In the genomic region with DNA sequence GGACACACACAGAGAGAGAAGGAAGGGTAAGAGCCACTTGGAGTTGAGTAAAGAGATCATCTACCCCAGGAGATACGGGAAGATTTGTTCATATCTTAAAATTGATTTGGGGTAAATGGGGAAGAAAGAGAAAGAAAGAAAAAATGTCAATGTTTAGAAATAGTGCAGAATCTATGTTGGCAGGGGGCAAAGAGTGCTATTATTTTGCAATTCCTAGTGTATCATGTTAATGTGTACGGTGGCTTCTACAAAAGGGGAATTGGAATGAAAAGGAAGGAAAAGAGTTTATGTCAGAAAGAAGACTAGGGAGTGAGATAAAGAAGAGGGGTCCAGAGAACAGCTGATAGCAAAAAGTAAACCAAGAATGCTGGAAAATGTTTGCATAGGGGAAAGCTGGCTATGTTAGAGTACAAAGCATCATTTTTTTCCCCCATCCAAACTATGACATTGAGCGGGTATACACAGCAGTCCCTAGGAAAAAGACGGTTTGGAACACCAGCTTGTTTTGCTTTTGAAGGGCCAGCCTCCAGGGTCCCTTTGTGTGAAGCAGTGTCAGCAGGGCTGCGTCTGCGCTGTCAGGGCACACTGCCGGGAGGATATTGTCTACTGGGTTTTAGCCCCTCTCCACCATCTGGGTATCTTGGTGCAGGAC, we compare ENCODE assay signal across 17 cellular contexts. TPM values are rescaled to one million over a fixed set of nuclear protein-coding genes. Genes with fewer than 3 reads are reported as not detected.
A peak's percentile ranks its signal among the peaks of the same experiment; 100 is the strongest.
DNase-seq lines count a peak whose midpoint lies in the region; ATAC-seq and TF ChIP-seq lines count a peak whose summit lies in the region.
"Had no signal": no experiment of that assay in that cellular context is flagged by ENCODE, and none has a peak within 500 bp of the region (broad histone marks: within the 10 kb centered on the region; RNA-seq: fewer than 3 reads in every experiment).

No MANE protein-coding gene starts in this region.

- ATAC-seq in sciatic nerve (peak; percentile 7), PC-3 (no peak), GM21528 (IDR thresholded peaks at IDR 0.05; ENCODE audit: low FRiP score, unreplicated experiment) (no peak)
- ATAC-seq: activated T-helper 17 cell treated with anti-CD3 and anti-CD28 coated beads, Interleukin-2, amount 50 U/mL, for 72 hours; left colon; SK-N-SH treated with all-trans-retinoic acid at 6 μM for 48 hours had no signal

- H3K4me3 ChIP-seq in HUES48 (ENCODE audit: low read depth, low read length) (no peak overlapping the region), liver (ENCODE audit: low read depth in 1 of 3, low read length in 3 of 3) (no peak overlapping the region), PC-3 (ENCODE audit: low read length) (no peak overlapping the region), mammary epithelial cell (replicated peaks in 1 of 3; ENCODE audit: insufficient read depth in 1 of 3, low read depth in 2 of 3, low read length in 3 of 3) (no peak overlapping the region)
- H3K4me3 ChIP-seq: esophagus muscularis mucosa, Peyer's patch had no signal

- H3K36me3 ChIP-seq in HUES48 (ENCODE audit: control insufficient read depth, insufficient read depth, low read length) (peaks cover 11% of the 10 kb centered on the region; the same call in 1 of the 2 replicates), liver (ENCODE audit: control insufficient read depth in 4 of 4, insufficient read depth in 3 of 4, low read depth in 1 of 4, low read length in 3 of 4) (peaks cover 0 to 7% (median 0%) of the 10 kb centered on the region in 4 donors), PC-3 (ENCODE audit: low read depth, low read length) (no peaks in the 10 kb centered on the region), mammary epithelial cell (ENCODE audit: insufficient read depth, low read length) (no peaks in the 10 kb centered on the region)
- H3K36me3 ChIP-seq: esophagus muscularis mucosa, Peyer's patch had no signal

- H3K4me3 Mint-ChIP-seq in brain: peak overlapping the region; percentile 17 to 54 (median 32)
- H3K4me3 Mint-ChIP-seq: activated T-helper 17 cell treated with anti-CD3 and anti-CD28 coated beads, Interleukin-2, amount 50 U/mL, for 72 hours; naive B cell had no signal

- H3K27ac ChIP-seq in HUES48 (ENCODE audit: low read depth, low read length) (peak overlapping the region; percentile 6), liver (ENCODE audit: low read depth in 1 of 2, low read length in 2 of 2) (peak overlapping the region in 1 of 2 donors; percentile 47), PC-3 (ENCODE audit: low read length) (no peak overlapping the region), mammary epithelial cell (ENCODE audit: insufficient read depth, low read depth, low read length) (no peak overlapping the region)
- H3K27ac ChIP-seq: esophagus muscularis mucosa, Peyer's patch had no signal

- H3K9ac ChIP-seq in HUES48 (ENCODE audit: low read depth, low read length) (no peak overlapping the region), liver (ENCODE audit: low read depth in 1 of 2, low read length in 2 of 2) (no peak overlapping the region), PC-3 (ENCODE audit: low read length) (no peak overlapping the region), mammary epithelial cell (ENCODE audit: insufficient read depth, low read length) (no peak overlapping the region)

- no peaks in the 10 kb centered on the region for H3K27me3 Mint-ChIP-seq in brain
- H3K27me3 Mint-ChIP-seq: activated T-helper 17 cell treated with anti-CD3 and anti-CD28 coated beads, Interleukin-2, amount 50 U/mL, for 72 hours; naive B cell had no signal

- H2AFZ ChIP-seq in PC-3 (ENCODE audit: low read length): no peak overlapping the region
- H2AFZ ChIP-seq in mammary epithelial cell (ENCODE audit: low read depth, low read length): no peak overlapping the region

- in situ Hi-C loops in mammary epithelial cell (cut with MboI; ENCODE audit: low sequenced_read_pairs in 2 of 2): no loop called here

- peak overlapping the region; percentile 12 to 79 (median 39) for H3K27ac Mint-ChIP-seq in brain
- H3K27ac Mint-ChIP-seq: activated T-helper 17 cell treated with anti-CD3 and anti-CD28 coated beads, Interleukin-2, amount 50 U/mL, for 72 hours had no signal

- H3K4me1 ChIP-seq in HUES48 (ENCODE audit: control insufficient read depth, insufficient read depth, low read length) (peaks cover 35% of the 10 kb centered on the region), liver (ENCODE audit: control insufficient read depth in 4 of 4, insufficient read depth in 4 of 4, low read length in 3 of 4) (peaks cover 12 to 56% (median 46%) of the 10 kb centered on the region in 4 donors), PC-3 (ENCODE audit: insufficient read depth, low read length) (peaks cover 3% of the 10 kb centered on the region; the same call in 1 of the 2 replicates), mammary epithelial cell (ENCODE audit: insufficient read depth, low read length) (peaks cover 13% of the 10 kb centered on the region)
- H3K4me1 ChIP-seq: Peyer's patch had no signal

- CTCF ChIA-PET in PC-3 (lab: Charles Lee): no interaction called here
- CTCF ChIA-PET in mammary epithelial cell (lab: Charles Lee; ENCODE audit: low non-redundant PET): no interaction called here

- DNase-seq in sciatic nerve (ENCODE audit: low spot score): no peak
- no peak for DNase-seq in T-helper 2 cell
- no peak for DNase-seq in PC-3
- DNase-seq in mammary epithelial cell: no peak
- DNase-seq: DMS153, Kasumi-1, left colon, naive B cell, NCI-H1694 treated with DMSO at 0.1 percent for 48 hours, Peyer's patch had no signal

- TF ChIP-seq RAD21 in liver (IDR thresholded peaks at IDR 0.05): no peak

- no peaks in the 10 kb centered on the region for H3K27me3 ChIP-seq in HUES48 (ENCODE audit: control insufficient read depth, insufficient read depth, low read length)
- H3K27me3 ChIP-seq in liver (ENCODE audit: control insufficient read depth in 4 of 4, insufficient read depth in 4 of 4, low read length in 3 of 4): no peaks in the 10 kb centered on the region
- H3K27me3 ChIP-seq in PC-3 (ENCODE audit: low read length): no peaks in the 10 kb centered on the region
- H3K27me3 ChIP-seq in mammary epithelial cell (ENCODE audit: insufficient read depth, low read length): no peaks in the 10 kb centered on the region
- H3K27me3 ChIP-seq: esophagus muscularis mucosa, Peyer's patch had no signal

- POLR2A ChIA-PET in PC-3 (lab: Charles Lee; ENCODE audit: unreplicated experiment): no interaction called here

- TF ChIP-seq CTCF in brain (conservative IDR thresholded peaks at IDR 0.05) (no peak), liver (IDR thresholded peaks at IDR 0.05; ENCODE audit: low read depth, low read length, missing input control) (no peak), PC-3 (conservative IDR thresholded peaks at IDR 0.05; ENCODE audit: low read depth, low read length) (no peak), mammary epithelial cell (conservative IDR thresholded peaks at IDR 0.05 in 1 of 2, IDR thresholded peaks at IDR 0.05 in 1 of 2; ENCODE audit: extremely low read depth in 1 of 2, insufficient read depth in 1 of 2, low read depth in 1 of 2, low read length in 2 of 2) (no peak)

- H3K4me1 Mint-ChIP-seq in brain: peaks cover 75% of the 10 kb centered on the region
- H3K4me1 Mint-ChIP-seq: activated T-helper 17 cell treated with anti-CD3 and anti-CD28 coated beads, Interleukin-2, amount 50 U/mL, for 72 hours had no signal

- H3F3A ChIP-seq in PC-3 (ENCODE audit: low read length, unreplicated experiment): no peaks in the 10 kb centered on the region

- 47% methylated on average over 7 of the region's 7 CpGs for WGBS in liver
- 66% methylated on average over 6 of the region's 7 CpGs for WGBS in mammary epithelial cell (ENCODE audit: low coverage, missing lambda C conversion rate)

- no peak overlapping the region for H3K4me2 ChIP-seq in PC-3 (ENCODE audit: low read length)
- H3K4me2 ChIP-seq in mammary epithelial cell (ENCODE audit: insufficient read depth, low read depth, low read length): no peak overlapping the region

- H3K9me3 Mint-ChIP-seq in brain: no peaks in the 10 kb centered on the region
- H3K9me3 Mint-ChIP-seq: activated T-helper 17 cell treated with anti-CD3 and anti-CD28 coated beads, Interleukin-2, amount 50 U/mL, for 72 hours; naive B cell had no signal

- dilution Hi-C loops in mammary epithelial cell (cut with HindIII; ENCODE audit: low sequenced_read_pairs): no loop called here

- H3K9me3 ChIP-seq in HUES48 (ENCODE audit: control insufficient read depth, insufficient read depth, low read length) (no peaks in the 10 kb centered on the region), liver (ENCODE audit: control insufficient read depth in 4 of 4, low read length in 3 of 4) (no peaks in the 10 kb centered on the region), PC-3 (ENCODE audit: low read length) (no peaks in the 10 kb centered on the region), mammary epithelial cell (replicated peaks; ENCODE audit: insufficient read depth, low read length) (no peaks in the 10 kb centered on the region)
- H3K9me3 ChIP-seq: esophagus muscularis mucosa, Peyer's patch had no signal

- intact Hi-C loops in sciatic nerve (cut with DNase I) (no loop called here), PC-3 (cut with micrococcal nuclease) (no loop called here), mammary epithelial cell (cut with micrococcal nuclease) (no loop called here)

- no peaks in the 10 kb centered on the region for H3K9me2 ChIP-seq in PC-3 (replicated peaks; ENCODE audit: low read length)

- H3K79me2 ChIP-seq in PC-3 (ENCODE audit: low read length) (peaks cover 9% of the 10 kb centered on the region; the same call in 1 of the 2 replicates), mammary epithelial cell (ENCODE audit: insufficient read depth, low read length) (no peaks in the 10 kb centered on the region)

- H4K20me1 ChIP-seq in PC-3 (ENCODE audit: low read length) (no peaks in the 10 kb centered on the region), mammary epithelial cell (ENCODE audit: insufficient read depth, low read length) (no peaks in the 10 kb centered on the region)

- BruUV-seq in PC-3 (replicated peaks; lab: Mats Ljungman, UMichigan) (no TSS peak), mammary epithelial cell (replicated peaks; lab: Mats Ljungman, UMichigan) (no TSS peak)

- H3K36me3 Mint-ChIP-seq in brain: peaks cover 17% of the 10 kb centered on the region
- H3K36me3 Mint-ChIP-seq: naive B cell had no signal

RNA-seq across cellular contexts. Expression of gene LRRC8D, which starts 10.8 kb away (rescaled TPM):
- polyA plus RNA-seq in brain (ENCODE audit: insufficient read depth, low read depth, low replicate concordance) (41.7 TPM), liver (10 to 100 TPM in 1 of 2 donors, 1 to 10 TPM in 1; 7.1 to 11.7 TPM), mammary epithelial cell (44.9 TPM)
- total RNA-seq in liver (10 to 100 TPM; 17.1 to 17.4 TPM), sciatic nerve (24.2 TPM), PC-3 (2014; rRNA removed) (19.6 and 21.8 TPM in 2 replicates), mammary epithelial cell (10 to 100 TPM; 39.5 to 47.7 TPM)
- 20.7 TPM for polyA minus RNA-seq in mammary epithelial cell
